ENCODE assay signal across 1 cellular context in genomic region chr10:61842755-61843497, GRCh38.
A peak's percentile ranks its signal among the peaks of the same experiment; 100 is the strongest.
TF ChIP-seq lines count a peak whose summit lies in the region.

No MANE protein-coding gene starts in this region.

TF ChIP-seq in K562, 482 proteins besides CTCF, POLR2A, EP300 and RAD21 (continued from another document):
- TF ChIP-seq MBD1 (CRISPR knock-in tag; IDR thresholded peaks at IDR 0.05): no peak
- peak; percentile 37 for TF ChIP-seq FOSL1 (tag; conservative IDR thresholded peaks at IDR 0.05)
- TF ChIP-seq PHB (CRISPR knock-in tag; IDR thresholded peaks at IDR 0.05): no peak
- no peak for TF ChIP-seq SNRNP70 (optimal IDR thresholded peaks at IDR 0.05; ENCODE audit: low read depth, low read length)
